In genomic region chr4:151223465-151223864, GRCh38 we compare ENCODE assay signal across 29 cellular contexts. TPM values are rescaled to one million over a fixed set of nuclear protein-coding genes. Genes with fewer than 3 reads are reported as not detected.
"Had no signal": no experiment of that assay in that cellular context is flagged by ENCODE, and none has a peak within 500 bp of the region (broad histone marks: within the 10 kb centered on the region; RNA-seq: fewer than 3 reads in every experiment).

No MANE protein-coding gene starts in this region.

- H3K27me3 ChIP-seq: adrenal gland, brain microvascular endothelial cell, Peyer's patch, SJSA1 had no signal

- H3K9me3 ChIP-seq: adrenal gland, Peyer's patch, SJSA1, SK-N-SH had no signal

- H3K36me3 ChIP-seq: adrenal gland, brain microvascular endothelial cell, Peyer's patch had no signal

- ATAC-seq: activated CD8-positive, alpha-beta T cell treated with anti-CD3 and anti-CD28 coated beads for 36 hours; activated T-cell treated with anti-CD3 and anti-CD28 coated beads, Interleukin-2, amount 50 U/mL, for 72 hours; activated T-helper 17 cell treated with anti-CD3 and anti-CD28 coated beads, Interleukin-2, amount 50 U/mL, for 72 hours; PC-3 had no signal

- DNase-seq: activated CD4-positive, alpha-beta T cell treated with anti-CD3 and anti-CD28 coated beads, Interleukin-2, amount 10 ng/mL, durations not matched to agents 24 days and 14 days; activated CD4-positive, alpha-beta T cell treated with anti-CD3 and anti-CD28 coated beads, Interleukin-2, amount 50 U/mL, for 4 hours; activated CD8-positive, alpha-beta T cell treated with anti-CD3 and anti-CD28 coated beads for 36 hours; activated effector memory CD4-positive, alpha-beta T cell treated with anti-CD3 and anti-CD28 coated beads, Interleukin-2, amount 50 U/mL, for 16 hours; activated naive CD4-positive, alpha-beta T cell; activated naive CD8-positive, alpha-beta T cell treated with anti-CD3 and anti-CD28 coated beads, Interleukin-2, amount 10 ng/mL, durations not matched to agents 7 days and 5 days; activated T-cell treated with anti-CD3 and anti-CD28 coated beads, Interleukin-2, amount 50 U/mL, for 1 hour; activated T-cell treated with anti-CD3 and anti-CD28 coated beads, Interleukin-2, amount 50 U/mL, for 72 hours; adrenal gland; brain microvascular endothelial cell; central memory CD4-positive, alpha-beta T cell; NCI-H1105; NCI-H1436; NCI-H1694; NCI-H1930; NCI-H345; NCI-H524 treated with DMSO at 0.1 percent for 48 hours; NK-92 treated with Interleukin-12 subunit alpha and Interleukin-12 subunit beta, amount 100 ng/mL, for 24 hours; PC-3; Peyer's patch; RPMI8226; SHP77 treated with DMSO at 0.1 percent for 48 hours; SK-N-SH had no signal

- H3K4me1 ChIP-seq: Peyer's patch had no signal

- H3K4me3 ChIP-seq: adrenal gland, Peyer's patch, SJSA1 had no signal

- H3K27ac ChIP-seq: adrenal gland, brain microvascular endothelial cell, Peyer's patch, SJSA1 had no signal

RNA-seq across cellular contexts. Expression of gene PRSS48, which starts 53.5 kb away (rescaled TPM):
- total RNA-seq: activated CD4-positive, alpha-beta T cell treated with anti-CD3 and anti-CD28 coated beads, Interleukin-2, amount 10 ng/mL, durations not matched to agents 24 days and 14 days; activated CD8-positive, alpha-beta memory T cell treated with anti-CD3 and anti-CD28 coated beads for 36 hours; activated CD8-positive, alpha-beta T cell treated with anti-CD3 and anti-CD28 coated beads for 36 hours; activated naive CD8-positive, alpha-beta T cell treated with anti-CD3 and anti-CD28 coated beads, Interleukin-2, amount 10 ng/mL, durations not matched to agents 7 days and 5 days; activated T-cell treated with anti-CD3 and anti-CD28 coated beads, Interleukin-2, amount 50 U/mL, for 72 hours; activated T-helper 17 cell treated with anti-CD3 and anti-CD28 coated beads, Interleukin-2, amount 50 U/mL, for 72 hours; adrenal gland; cerebellum; MCF 10A; NCI-H460; PC-3; Peyer's patch; SJSA1 had no signal
- polyA plus RNA-seq: adrenal gland, SK-N-SH had no signal
